ENCODE assay signal across 1 cellular context in genomic region chr9:126872516-126872915, GRCh38.
TF ChIP-seq lines count a peak whose summit lies in the region.

No MANE protein-coding gene starts in this region.

TF ChIP-seq in GM23338, 12 proteins besides CTCF, POLR2A, EP300 and RAD21 (continued from another document):
- TF ChIP-seq, protein P1, sequence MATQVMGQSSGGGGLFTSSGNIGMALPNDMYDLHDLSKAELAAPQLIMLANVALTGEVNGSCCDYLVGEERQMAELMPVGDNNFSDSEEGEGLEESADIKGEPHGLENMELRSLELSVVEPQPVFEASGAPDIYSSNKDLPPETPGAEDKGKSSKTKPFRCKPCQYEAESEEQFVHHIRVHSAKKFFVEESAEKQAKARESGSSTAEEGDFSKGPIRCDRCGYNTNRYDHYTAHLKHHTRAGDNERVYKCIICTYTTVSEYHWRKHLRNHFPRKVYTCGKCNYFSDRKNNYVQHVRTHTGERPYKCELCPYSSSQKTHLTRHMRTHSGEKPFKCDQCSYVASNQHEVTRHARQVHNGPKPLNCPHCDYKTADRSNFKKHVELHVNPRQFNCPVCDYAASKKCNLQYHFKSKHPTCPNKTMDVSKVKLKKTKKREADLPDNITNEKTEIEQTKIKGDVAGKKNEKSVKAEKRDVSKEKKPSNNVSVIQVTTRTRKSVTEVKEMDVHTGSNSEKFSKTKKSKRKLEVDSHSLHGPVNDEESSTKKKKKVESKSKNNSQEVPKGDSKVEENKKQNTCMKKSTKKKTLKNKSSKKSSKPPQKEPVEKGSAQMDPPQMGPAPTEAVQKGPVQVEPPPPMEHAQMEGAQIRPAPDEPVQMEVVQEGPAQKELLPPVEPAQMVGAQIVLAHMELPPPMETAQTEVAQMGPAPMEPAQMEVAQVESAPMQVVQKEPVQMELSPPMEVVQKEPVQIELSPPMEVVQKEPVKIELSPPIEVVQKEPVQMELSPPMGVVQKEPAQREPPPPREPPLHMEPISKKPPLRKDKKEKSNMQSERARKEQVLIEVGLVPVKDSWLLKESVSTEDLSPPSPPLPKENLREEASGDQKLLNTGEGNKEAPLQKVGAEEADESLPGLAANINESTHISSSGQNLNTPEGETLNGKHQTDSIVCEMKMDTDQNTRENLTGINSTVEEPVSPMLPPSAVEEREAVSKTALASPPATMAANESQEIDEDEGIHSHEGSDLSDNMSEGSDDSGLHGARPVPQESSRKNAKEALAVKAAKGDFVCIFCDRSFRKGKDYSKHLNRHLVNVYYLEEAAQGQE (IDR thresholded peaks at IDR 0.05; ENCODE audit: unreplicated experiment), result no peak
- TF ChIP-seq, protein P2, sequence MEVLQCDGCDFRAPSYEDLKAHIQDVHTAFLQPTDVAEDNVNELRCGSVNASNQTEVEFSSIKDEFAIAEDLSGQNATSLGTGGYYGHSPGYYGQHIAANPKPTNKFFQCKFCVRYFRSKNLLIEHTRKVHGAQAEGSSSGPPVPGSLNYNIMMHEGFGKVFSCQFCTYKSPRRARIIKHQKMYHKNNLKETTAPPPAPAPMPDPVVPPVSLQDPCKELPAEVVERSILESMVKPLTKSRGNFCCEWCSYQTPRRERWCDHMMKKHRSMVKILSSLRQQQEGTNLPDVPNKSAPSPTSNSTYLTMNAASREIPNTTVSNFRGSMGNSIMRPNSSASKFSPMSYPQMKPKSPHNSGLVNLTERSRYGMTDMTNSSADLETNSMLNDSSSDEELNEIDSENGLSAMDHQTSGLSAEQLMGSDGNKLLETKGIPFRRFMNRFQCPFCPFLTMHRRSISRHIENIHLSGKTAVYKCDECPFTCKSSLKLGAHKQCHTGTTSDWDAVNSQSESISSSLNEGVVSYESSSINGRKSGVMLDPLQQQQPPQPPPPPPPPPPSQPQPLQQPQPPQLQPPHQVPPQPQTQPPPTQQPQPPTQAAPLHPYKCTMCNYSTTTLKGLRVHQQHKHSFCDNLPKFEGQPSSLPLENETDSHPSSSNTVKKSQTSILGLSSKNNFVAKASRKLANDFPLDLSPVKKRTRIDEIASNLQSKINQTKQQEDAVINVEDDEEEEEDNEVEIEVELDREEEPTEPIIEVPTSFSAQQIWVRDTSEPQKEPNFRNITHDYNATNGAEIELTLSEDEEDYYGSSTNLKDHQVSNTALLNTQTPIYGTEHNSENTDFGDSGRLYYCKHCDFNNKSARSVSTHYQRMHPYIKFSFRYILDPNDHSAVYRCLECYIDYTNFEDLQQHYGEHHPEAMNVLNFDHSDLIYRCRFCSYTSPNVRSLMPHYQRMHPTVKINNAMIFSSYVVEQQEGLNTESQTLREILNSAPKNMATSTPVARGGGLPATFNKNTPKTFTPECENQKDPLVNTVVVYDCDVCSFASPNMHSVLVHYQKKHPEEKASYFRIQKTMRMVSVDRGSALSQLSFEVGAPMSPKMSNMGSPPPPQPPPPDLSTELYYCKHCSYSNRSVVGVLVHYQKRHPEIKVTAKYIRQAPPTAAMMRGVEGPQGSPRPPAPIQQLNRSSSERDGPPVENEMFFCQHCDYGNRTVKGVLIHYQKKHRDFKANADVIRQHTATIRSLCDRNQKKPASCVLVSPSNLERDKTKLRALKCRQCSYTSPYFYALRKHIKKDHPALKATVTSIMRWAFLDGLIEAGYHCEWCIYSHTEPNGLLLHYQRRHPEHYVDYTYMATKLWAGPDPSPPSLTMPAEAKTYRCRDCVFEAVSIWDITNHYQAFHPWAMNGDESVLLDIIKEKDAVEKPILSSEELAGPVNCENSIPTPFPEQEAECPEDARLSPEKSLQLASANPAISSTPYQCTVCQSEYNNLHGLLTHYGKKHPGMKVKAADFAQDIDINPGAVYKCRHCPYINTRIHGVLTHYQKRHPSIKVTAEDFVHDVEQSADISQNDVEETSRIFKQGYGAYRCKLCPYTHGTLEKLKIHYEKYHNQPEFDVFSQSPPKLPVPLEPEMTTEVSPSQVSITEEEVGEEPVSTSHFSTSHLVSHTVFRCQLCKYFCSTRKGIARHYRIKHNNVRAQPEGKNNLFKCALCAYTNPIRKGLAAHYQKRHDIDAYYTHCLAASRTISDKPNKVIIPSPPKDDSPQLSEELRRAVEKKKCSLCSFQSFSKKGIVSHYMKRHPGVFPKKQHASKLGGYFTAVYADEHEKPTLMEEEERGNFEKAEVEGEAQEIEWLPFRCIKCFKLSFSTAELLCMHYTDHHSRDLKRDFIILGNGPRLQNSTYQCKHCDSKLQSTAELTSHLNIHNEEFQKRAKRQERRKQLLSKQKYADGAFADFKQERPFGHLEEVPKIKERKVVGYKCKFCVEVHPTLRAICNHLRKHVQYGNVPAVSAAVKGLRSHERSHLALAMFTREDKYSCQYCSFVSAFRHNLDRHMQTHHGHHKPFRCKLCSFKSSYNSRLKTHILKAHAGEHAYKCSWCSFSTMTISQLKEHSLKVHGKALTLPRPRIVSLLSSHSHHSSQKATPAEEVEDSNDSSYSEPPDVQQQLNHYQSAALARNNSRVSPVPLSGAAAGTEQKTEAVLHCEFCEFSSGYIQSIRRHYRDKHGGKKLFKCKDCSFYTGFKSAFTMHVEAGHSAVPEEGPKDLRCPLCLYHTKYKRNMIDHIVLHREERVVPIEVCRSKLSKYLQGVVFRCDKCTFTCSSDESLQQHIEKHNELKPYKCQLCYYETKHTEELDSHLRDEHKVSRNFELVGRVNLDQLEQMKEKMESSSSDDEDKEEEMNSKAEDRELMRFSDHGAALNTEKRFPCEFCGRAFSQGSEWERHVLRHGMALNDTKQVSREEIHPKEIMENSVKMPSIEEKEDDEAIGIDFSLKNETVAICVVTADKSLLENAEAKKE (CRISPR knock-in tag; IDR thresholded peaks at IDR 0.05), result no peak
- TF ChIP-seq EZH2 (IDR thresholded peaks at IDR 0.05; ENCODE audit: low read depth, unreplicated experiment) (no peak), ZNF114 (CRISPR knock-in tag; IDR thresholded peaks at IDR 0.05) (no peak), CREB1 (CRISPR knock-in tag; IDR thresholded peaks at IDR 0.05; ENCODE audit: low read depth) (no peak), POLR2AphosphoS5 (IDR thresholded peaks at IDR 0.05; ENCODE audit: low read depth) (no peak), EZH2phosphoT487 (IDR thresholded peaks at IDR 0.05; ENCODE audit: unreplicated experiment) (no peak), JUNB (IDR thresholded peaks at IDR 0.05; ENCODE audit: unreplicated experiment) (no peak)
- TF ChIP-seq, protein P3, sequence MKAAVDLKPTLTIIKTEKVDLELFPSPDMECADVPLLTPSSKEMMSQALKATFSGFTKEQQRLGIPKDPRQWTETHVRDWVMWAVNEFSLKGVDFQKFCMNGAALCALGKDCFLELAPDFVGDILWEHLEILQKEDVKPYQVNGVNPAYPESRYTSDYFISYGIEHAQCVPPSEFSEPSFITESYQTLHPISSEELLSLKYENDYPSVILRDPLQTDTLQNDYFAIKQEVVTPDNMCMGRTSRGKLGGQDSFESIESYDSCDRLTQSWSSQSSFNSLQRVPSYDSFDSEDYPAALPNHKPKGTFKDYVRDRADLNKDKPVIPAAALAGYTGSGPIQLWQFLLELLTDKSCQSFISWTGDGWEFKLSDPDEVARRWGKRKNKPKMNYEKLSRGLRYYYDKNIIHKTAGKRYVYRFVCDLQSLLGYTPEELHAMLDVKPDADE (IDR thresholded peaks at IDR 0.05), result no peak
